ENCODE assay signal across 9 cellular contexts in the genomic region with DNA sequence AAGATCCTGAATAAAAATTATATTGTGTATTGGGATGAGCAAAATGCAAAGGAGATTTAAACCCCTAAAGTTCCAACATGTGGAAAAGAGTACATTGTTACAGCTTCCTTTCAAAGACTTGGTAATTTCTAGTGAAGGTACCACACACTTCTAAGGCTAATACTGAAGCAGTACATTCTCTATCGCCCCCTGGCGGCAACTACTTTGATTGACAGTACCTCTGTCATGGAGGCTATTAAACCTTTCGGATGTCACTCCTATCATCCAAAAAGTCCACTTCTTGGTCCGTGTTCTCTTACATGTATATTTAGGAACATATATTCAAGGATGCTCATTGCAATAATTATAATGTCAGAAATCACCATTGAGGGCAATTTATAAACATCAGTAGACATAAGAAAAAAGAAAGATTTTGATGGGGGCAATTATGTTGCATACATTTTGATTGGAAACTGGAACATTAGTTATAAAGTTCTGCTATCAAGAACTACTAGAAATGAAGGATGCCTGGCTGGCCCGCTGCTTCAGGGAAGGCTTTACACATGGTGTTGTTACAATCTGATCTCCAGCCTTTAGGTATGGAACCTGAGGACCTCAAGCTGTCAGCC.
A peak's percentile ranks its signal among the peaks of the same experiment; 100 is the strongest.
DNase-seq lines count a peak whose midpoint lies in the region; ATAC-seq and TF ChIP-seq lines count a peak whose summit lies in the region.
"Had no signal": no experiment of that assay in that cellular context is flagged by ENCODE, and none has a peak within 500 bp of the region (broad histone marks: within the 10 kb centered on the region; RNA-seq: fewer than 3 reads in every experiment).

No MANE protein-coding gene starts in this region.

- no peak overlapping the region for H3K4me3 Mint-ChIP-seq in memory B cell
- H3K4me3 Mint-ChIP-seq: T-helper 1 cell treated with Interleukin-12 subunit alpha and Interleukin-12 subunit beta and Interleukin-4 antibody, amounts not matched to agents 30 μg/mL and 1 μg/mL, for 36 hours had no signal

- no peak overlapping the region for H3K27ac ChIP-seq in C4-2B

- ATAC-seq in GM19324 (IDR thresholded peaks at IDR 0.05; ENCODE audit: low FRiP score, unreplicated experiment) (peak; percentile 98), HG03342 (IDR thresholded peaks at IDR 0.05; ENCODE audit: unreplicated experiment) (peak; percentile 99), memory B cell (ENCODE audit: low read depth) (peak; percentile 72)

- peaks cover 1% of the 10 kb centered on the region for H3K27me3 Mint-ChIP-seq in memory B cell

- no peaks in the 10 kb centered on the region for H3K36me3 Mint-ChIP-seq in memory B cell

- peak; percentile 54 to 82 for DNase-seq in NCI-H526 (lab: John Stamatoyannopoulos, UW)
- DNase-seq in activated CD4-positive, alpha-beta T cell treated with anti-CD3 and anti-CD28 coated beads, Interleukin-2, amount 50 U/mL, for 1 hour = peak; percentile 59
- DNase-seq in ecto neural progenitor cell (ENCODE audit: low spot score) = peak; percentile 77
- DNase-seq in memory B cell (ENCODE audit: low spot score in 2 of 2) = peak; percentile 48 to 50
- DNase-seq in stimulated activated CD8-positive, alpha-beta memory T cell treated with anti-CD3 and anti-CD28 coated beads, Interleukin-2, amount 100 ng/mL, for 48 hours (ENCODE audit: low read depth in 2 of 2) = peak; percentile 47 to 54

- no peaks in the 10 kb centered on the region for H3K9me3 Mint-ChIP-seq in memory B cell
- H3K9me3 Mint-ChIP-seq: T-helper 1 cell treated with Interleukin-12 subunit alpha and Interleukin-12 subunit beta and Interleukin-4 antibody, amounts not matched to agents 30 μg/mL and 1 μg/mL, for 36 hours had no signal

- no peaks in the 10 kb centered on the region for H3K4me1 Mint-ChIP-seq in memory B cell

- H3K27ac Mint-ChIP-seq in memory B cell = no peak overlapping the region
- H3K27ac Mint-ChIP-seq: T-helper 1 cell treated with Interleukin-12 subunit alpha and Interleukin-12 subunit beta and Interleukin-4 antibody, amounts not matched to agents 30 μg/mL and 1 μg/mL, for 36 hours had no signal

- peak; percentile 86 for TF ChIP-seq CTCF in C4-2B (conservative IDR thresholded peaks at IDR 0.05)
